ENCODE assay signal across 1 cellular context in the genomic region with DNA sequence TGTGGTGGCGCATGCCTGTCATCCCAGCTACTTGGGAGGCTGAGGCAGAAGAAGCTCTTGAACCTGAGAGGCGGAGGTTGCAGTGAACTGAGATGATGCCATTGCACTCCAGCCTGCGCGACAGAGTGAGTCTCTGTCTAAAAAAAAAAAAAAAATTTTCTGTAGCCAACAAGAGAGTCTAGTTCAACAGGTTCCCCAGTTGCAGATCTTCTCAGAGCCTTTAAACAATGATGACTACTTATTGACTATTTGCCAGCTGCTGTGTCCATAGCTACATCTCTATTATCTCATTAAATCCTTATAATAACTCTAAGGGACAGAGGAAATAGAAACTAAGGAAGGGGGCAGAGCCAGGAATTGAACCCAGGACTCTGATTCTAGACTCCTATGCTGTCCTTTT.
TF ChIP-seq lines count a peak whose summit lies in the region.

No MANE protein-coding gene starts in this region.

TF ChIP-seq in HCT116, 20 proteins besides CTCF, POLR2A, EP300 and RAD21 (continued from another document):
- TF ChIP-seq, protein P1, sequence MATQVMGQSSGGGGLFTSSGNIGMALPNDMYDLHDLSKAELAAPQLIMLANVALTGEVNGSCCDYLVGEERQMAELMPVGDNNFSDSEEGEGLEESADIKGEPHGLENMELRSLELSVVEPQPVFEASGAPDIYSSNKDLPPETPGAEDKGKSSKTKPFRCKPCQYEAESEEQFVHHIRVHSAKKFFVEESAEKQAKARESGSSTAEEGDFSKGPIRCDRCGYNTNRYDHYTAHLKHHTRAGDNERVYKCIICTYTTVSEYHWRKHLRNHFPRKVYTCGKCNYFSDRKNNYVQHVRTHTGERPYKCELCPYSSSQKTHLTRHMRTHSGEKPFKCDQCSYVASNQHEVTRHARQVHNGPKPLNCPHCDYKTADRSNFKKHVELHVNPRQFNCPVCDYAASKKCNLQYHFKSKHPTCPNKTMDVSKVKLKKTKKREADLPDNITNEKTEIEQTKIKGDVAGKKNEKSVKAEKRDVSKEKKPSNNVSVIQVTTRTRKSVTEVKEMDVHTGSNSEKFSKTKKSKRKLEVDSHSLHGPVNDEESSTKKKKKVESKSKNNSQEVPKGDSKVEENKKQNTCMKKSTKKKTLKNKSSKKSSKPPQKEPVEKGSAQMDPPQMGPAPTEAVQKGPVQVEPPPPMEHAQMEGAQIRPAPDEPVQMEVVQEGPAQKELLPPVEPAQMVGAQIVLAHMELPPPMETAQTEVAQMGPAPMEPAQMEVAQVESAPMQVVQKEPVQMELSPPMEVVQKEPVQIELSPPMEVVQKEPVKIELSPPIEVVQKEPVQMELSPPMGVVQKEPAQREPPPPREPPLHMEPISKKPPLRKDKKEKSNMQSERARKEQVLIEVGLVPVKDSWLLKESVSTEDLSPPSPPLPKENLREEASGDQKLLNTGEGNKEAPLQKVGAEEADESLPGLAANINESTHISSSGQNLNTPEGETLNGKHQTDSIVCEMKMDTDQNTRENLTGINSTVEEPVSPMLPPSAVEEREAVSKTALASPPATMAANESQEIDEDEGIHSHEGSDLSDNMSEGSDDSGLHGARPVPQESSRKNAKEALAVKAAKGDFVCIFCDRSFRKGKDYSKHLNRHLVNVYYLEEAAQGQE (IDR thresholded peaks at IDR 0.05; ENCODE audit: low read depth): no peak
